Comparison of ENCODE assay signal across 23 cellular contexts in the genomic region with DNA sequence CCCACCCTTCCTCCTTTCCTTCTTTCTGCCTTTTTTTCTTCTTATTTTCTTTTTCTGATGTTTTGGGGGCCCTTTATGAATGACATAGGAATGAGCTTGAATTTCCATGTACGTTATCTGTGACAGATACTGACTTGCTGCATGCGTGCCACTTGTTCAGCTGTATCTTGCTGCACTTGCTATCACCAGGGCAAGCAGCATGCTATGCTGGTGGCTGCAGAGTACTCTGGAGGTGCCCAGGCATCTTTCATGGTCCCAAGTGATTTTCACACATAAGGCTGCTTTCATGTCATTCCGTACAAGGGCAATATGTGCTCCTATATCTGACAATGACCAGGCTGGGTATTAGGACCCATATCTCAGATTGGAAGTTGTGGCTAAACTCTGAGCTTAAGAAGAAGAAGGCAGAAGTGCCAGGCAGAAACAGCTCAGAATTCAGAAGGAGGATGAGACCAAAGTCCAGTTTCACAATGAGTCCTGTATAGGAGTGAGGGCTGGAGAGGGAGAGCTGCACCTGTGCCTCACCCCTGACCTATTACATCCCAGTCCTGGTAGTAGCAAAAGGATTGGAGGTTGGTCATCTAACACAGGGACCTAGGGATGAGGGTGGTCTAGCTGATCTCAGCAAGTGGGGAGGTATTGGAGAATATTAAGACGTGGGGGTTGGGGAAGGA.
"Had no signal": no experiment of that assay in that cellular context is flagged by ENCODE, and none has a peak within 500 bp of the region (broad histone marks: within the 10 kb centered on the region; RNA-seq: fewer than 3 reads in every experiment).

No MANE protein-coding gene starts in this region.

- H3K36me3 ChIP-seq: esophagus muscularis mucosa, heart right ventricle, right atrium auricular region, thoracic aorta, upper lobe of left lung had no signal

- H3K79me2 ChIP-seq: parathyroid adenoma had no signal

- H3K4me3 ChIP-seq: esophagus muscularis mucosa, heart right ventricle, right atrium auricular region, thoracic aorta, upper lobe of left lung had no signal

- H3K36me3 Mint-ChIP-seq: activated naive CD4-positive, alpha-beta T cell treated with anti-CD3 and anti-CD28 coated beads, Interleukin-2, amount 50 U/mL, for 24 hours; naive B cell; T-cell had no signal

- H3K27ac Mint-ChIP-seq: activated B cell treated with CpG ODN at 0.5 μM for 24 hours; activated CD8-positive, alpha-beta T cell treated with anti-CD3 and anti-CD28 coated beads for 36 hours; activated naive CD4-positive, alpha-beta T cell treated with anti-CD3 and anti-CD28 coated beads, Interleukin-2, amount 50 U/mL, for 24 hours; activated naive CD8-positive, alpha-beta T cell treated with anti-CD3 and anti-CD28 coated beads, Interleukin-2, amount 50 U/mL, for 24 hours; activated T-helper 2 cell treated with anti-CD3 and anti-CD28 coated beads, Interferon-gamma antibody, Interleukin-2, Interleukin-4, amounts not matched to agents 10 μg/mL and 5 μg/mL and 100 μg/mL, durations not matched to agents 14 hours and 24 hours and 36 hours; dendritic cell treated with granulocyte-macrophage colony-stimulating factor and Interleukin-4, amounts not matched to agents 40 ng/mL and 50 ng/mL, for 4 days; stimulated activated naive CD8-positive, alpha-beta T cell treated with anti-CD3 and anti-CD28 coated beads, Interleukin-15, Interleukin-2, amounts not matched to agents 100 ng/mL and 50 ng/mL, for 24 hours; T-cell had no signal

- FAIRE-seq: islet of Langerhans had no signal

- H3K9ac ChIP-seq: parathyroid adenoma had no signal

- H2AFZ ChIP-seq: parathyroid adenoma had no signal

- H3K9me3 Mint-ChIP-seq: activated B cell treated with CpG ODN at 0.5 μM for 24 hours; activated CD8-positive, alpha-beta T cell treated with anti-CD3 and anti-CD28 coated beads for 36 hours; activated naive CD4-positive, alpha-beta T cell treated with anti-CD3 and anti-CD28 coated beads, Interleukin-2, amount 50 U/mL, for 24 hours; activated naive CD8-positive, alpha-beta T cell treated with anti-CD3 and anti-CD28 coated beads, Interleukin-2, amount 50 U/mL, for 24 hours; activated T-helper 2 cell treated with anti-CD3 and anti-CD28 coated beads, Interferon-gamma antibody, Interleukin-2, Interleukin-4, amounts not matched to agents 10 μg/mL and 5 μg/mL and 100 μg/mL, durations not matched to agents 14 hours and 24 hours and 36 hours; dendritic cell treated with granulocyte-macrophage colony-stimulating factor and Interleukin-4, amounts not matched to agents 40 ng/mL and 50 ng/mL, for 4 days; stimulated activated naive CD8-positive, alpha-beta T cell treated with anti-CD3 and anti-CD28 coated beads, Interleukin-15, Interleukin-2, amounts not matched to agents 100 ng/mL and 50 ng/mL, for 24 hours had no signal

- H3K4me1 ChIP-seq: foreskin keratinocyte, heart right ventricle, parathyroid adenoma, right atrium auricular region had no signal

- H3K27ac ChIP-seq: esophagus muscularis mucosa, foreskin keratinocyte, heart right ventricle, parathyroid adenoma, right atrium auricular region, thoracic aorta, upper lobe of left lung had no signal

- H3K9me3 ChIP-seq: esophagus muscularis mucosa, heart right ventricle, right atrium auricular region, thoracic aorta, upper lobe of left lung had no signal

- DNase-seq: activated B cell treated with CpG ODN at 0.5 μM for 24 hours; activated CD4-positive, alpha-beta T cell treated with anti-CD3 and anti-CD28 coated beads, Interleukin-2, amount 50 U/mL, for 1 hour; activated CD8-positive, alpha-beta T cell treated with anti-CD3 and anti-CD28 coated beads for 36 hours; activated naive CD8-positive, alpha-beta T cell treated with anti-CD3 and anti-CD28 coated beads, Interleukin-2, amount 50 U/mL, for 24 hours; activated T-cell treated with anti-CD3 and anti-CD28 coated beads, Interleukin-2, amount 50 U/mL, for 48 hours; amygdala; central memory CD4-positive, alpha-beta T cell; foreskin keratinocyte; heart right ventricle; left ventricle myocardium superior; naive B cell; stimulated activated CD4-positive, alpha-beta T cell treated with anti-CD3 and anti-CD28 coated beads, Interleukin-2, amount 100 ng/mL, for 48 hours; T-cell had no signal

- H3K27me3 ChIP-seq: esophagus muscularis mucosa, foreskin keratinocyte, heart right ventricle, right atrium auricular region, upper lobe of left lung had no signal

- H3K4me3 Mint-ChIP-seq: activated B cell treated with CpG ODN at 0.5 μM for 24 hours; activated CD8-positive, alpha-beta T cell treated with anti-CD3 and anti-CD28 coated beads for 36 hours; activated naive CD4-positive, alpha-beta T cell treated with anti-CD3 and anti-CD28 coated beads, Interleukin-2, amount 50 U/mL, for 24 hours; activated naive CD8-positive, alpha-beta T cell treated with anti-CD3 and anti-CD28 coated beads, Interleukin-2, amount 50 U/mL, for 24 hours; dendritic cell treated with granulocyte-macrophage colony-stimulating factor and Interleukin-4, amounts not matched to agents 40 ng/mL and 50 ng/mL, for 4 days; naive B cell; stimulated activated naive CD8-positive, alpha-beta T cell treated with anti-CD3 and anti-CD28 coated beads, Interleukin-15, Interleukin-2, amounts not matched to agents 100 ng/mL and 50 ng/mL, for 24 hours; T-cell had no signal

- H3K4me1 Mint-ChIP-seq: activated B cell treated with CpG ODN at 0.5 μM for 24 hours; activated naive CD4-positive, alpha-beta T cell treated with anti-CD3 and anti-CD28 coated beads, Interleukin-2, amount 50 U/mL, for 24 hours; activated naive CD8-positive, alpha-beta T cell treated with anti-CD3 and anti-CD28 coated beads, Interleukin-2, amount 50 U/mL, for 24 hours; naive B cell; T-cell had no signal

- ATAC-seq: activated CD8-positive, alpha-beta T cell treated with anti-CD3 and anti-CD28 coated beads for 36 hours; activated naive CD8-positive, alpha-beta T cell treated with anti-CD3 and anti-CD28 coated beads, Interleukin-2, amount 50 U/mL, for 24 hours; foreskin keratinocyte; heart right ventricle; left ventricle myocardium superior; T-cell had no signal

- H3K27me3 Mint-ChIP-seq: activated naive CD8-positive, alpha-beta T cell treated with anti-CD3 and anti-CD28 coated beads, Interleukin-2, amount 50 U/mL, for 24 hours; dendritic cell treated with granulocyte-macrophage colony-stimulating factor and Interleukin-4, amounts not matched to agents 40 ng/mL and 50 ng/mL, for 4 days; stimulated activated naive CD8-positive, alpha-beta T cell treated with anti-CD3 and anti-CD28 coated beads, Interleukin-15, Interleukin-2, amounts not matched to agents 100 ng/mL and 50 ng/mL, for 24 hours had no signal
